Comparison of ENCODE assay signal across 33 cellular contexts in the genomic region with DNA sequence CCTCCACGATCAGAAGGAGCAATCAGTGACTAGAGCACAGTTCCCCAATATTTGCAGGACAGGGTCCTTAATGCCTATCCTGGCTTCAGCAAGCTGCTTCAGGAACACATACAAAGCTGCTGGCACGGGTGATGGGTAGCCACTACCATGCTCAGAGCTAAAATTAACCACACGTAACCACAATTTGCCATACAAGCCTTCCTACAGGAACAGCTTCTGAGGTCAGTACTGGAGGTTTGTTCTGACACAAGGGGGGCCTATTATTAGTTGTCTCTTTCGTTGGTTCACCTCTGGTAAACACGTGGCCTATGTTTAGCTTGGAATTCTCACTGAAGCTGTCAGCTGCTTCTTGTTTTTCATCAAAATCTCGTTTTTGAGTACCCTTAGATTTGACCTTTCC.
"Had no signal": no experiment of that assay in that cellular context is flagged by ENCODE, and none has a peak within 500 bp of the region (broad histone marks: within the 10 kb centered on the region; RNA-seq: fewer than 3 reads in every experiment).

No MANE protein-coding gene starts in this region.

- H3K4me1 ChIP-seq: SJCRH30 had no signal

- DNase-seq: activated CD4-positive, alpha-beta T cell treated with anti-CD3 and anti-CD28 coated beads for 1 hour; activated CD4-positive, alpha-beta T cell treated with anti-CD3 and anti-CD28 coated beads for 48 hours; activated CD4-positive, CD25-positive, alpha-beta regulatory T cell; activated CD8-positive, alpha-beta T cell treated with anti-CD3 and anti-CD28 coated beads for 36 hours; activated effector memory CD4-positive, alpha-beta T cell treated with anti-CD3 and anti-CD28 coated beads, Interleukin-2, amount 50 U/mL, for 16 hours; activated naive CD4-positive, alpha-beta T cell; activated naive CD4-positive, alpha-beta T cell treated with anti-CD3 and anti-CD28 coated beads, Interleukin-2, amount 50 U/mL, for 16 hours; activated naive CD8-positive, alpha-beta T cell treated with anti-CD3 and anti-CD28 coated beads for 36 hours; activated T-cell treated with anti-CD3 and anti-CD28 coated beads, Interleukin-2, amount 50 U/mL, for 1 hour; activated T-cell treated with anti-CD3 and anti-CD28 coated beads, Interleukin-2, amount 50 U/mL, for 72 hours; amniotic stem cell; aorta; brain microvascular endothelial cell; NCI-H1092 treated with DMSO at 0.1 percent for 48 hours; NCI-H1417; NCI-H146; NCI-H187 treated with DMSO at 0.1 percent for 48 hours; NCI-H2081; NCI-H2171 treated with DMSO at 0.1 percent for 48 hours; NCI-H2227 treated with DMSO at 0.1 percent for 48 hours; NCI-H446; NCI-H510A treated with DMSO at 0.1 percent for 48 hours; NCI-H526 treated with DMSO at 0.1 percent for 48 hours; NCI-H82; SHP77; SJCRH30; T1000; WERI-Rb-1 had no signal

- H3K4me2 ChIP-seq: KMS-11 had no signal

- H3K4me3 ChIP-seq: cardiac muscle cell, SJCRH30, SK-N-MC had no signal

- ATAC-seq: activated CD8-positive, alpha-beta T cell treated with anti-CD3 and anti-CD28 coated beads for 36 hours; activated T-cell treated with anti-CD3 and anti-CD28 coated beads, Interleukin-2, amount 50 U/mL, for 72 hours; activated T-helper 17 cell treated with anti-CD3 and anti-CD28 coated beads, Interleukin-2, amount 50 U/mL, for 72 hours; Panc1 had no signal

- H3K27ac ChIP-seq: brain microvascular endothelial cell, cardiac muscle cell, KMS-11, SJCRH30, SK-N-MC, WERI-Rb-1 had no signal

- H3K9me3 ChIP-seq: SJCRH30 had no signal

- H3K9ac ChIP-seq: KMS-11 had no signal

- H3K27me3 ChIP-seq: brain microvascular endothelial cell, cardiac muscle cell, SJCRH30 had no signal

- H3K36me3 ChIP-seq: brain microvascular endothelial cell, cardiac muscle cell, SJCRH30, WERI-Rb-1 had no signal
